12 cellular contexts compared by ENCODE assay signal in the genomic region with DNA sequence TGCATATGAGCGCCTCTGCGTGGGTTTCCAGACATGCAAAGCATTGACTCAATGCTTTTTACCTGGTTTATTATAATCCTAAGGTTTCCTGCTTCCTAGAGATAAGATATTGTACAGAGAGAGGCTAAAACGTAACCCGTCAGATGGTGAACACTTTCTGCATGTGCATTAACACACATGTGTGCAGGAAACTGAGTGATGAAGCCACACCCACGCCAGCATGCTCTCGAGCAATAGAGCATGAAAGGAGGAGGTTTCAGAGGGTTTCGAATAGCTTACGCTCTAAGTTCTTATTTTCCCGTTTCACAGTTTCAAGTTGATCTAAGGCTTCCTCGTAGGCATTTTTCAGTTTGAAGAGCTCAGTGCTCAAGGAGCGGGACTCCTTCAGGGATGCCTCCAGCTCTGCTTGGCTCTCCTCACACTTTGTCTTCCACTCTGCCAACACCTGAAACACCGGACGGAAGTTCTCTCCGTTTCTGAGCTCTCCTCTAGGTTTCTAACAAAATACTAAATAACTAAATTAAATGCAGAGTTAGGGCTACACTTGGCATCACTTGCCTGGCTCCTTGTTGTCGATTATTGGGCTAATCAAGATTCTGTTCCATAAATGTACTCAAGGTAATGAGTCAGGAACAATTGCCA. TPM values are rescaled to one million over a fixed set of nuclear protein-coding genes. Genes with fewer than 3 reads are reported as not detected.
DNase-seq lines count a peak whose midpoint lies in the region; ATAC-seq lines count a peak whose summit lies in the region.
"Had no signal": no experiment of that assay in that cellular context is flagged by ENCODE, and none has a peak within 500 bp of the region (broad histone marks: within the 10 kb centered on the region; RNA-seq: fewer than 3 reads in every experiment).

No MANE protein-coding gene starts in this region.

- peaks cover 5 to 8% of the 10 kb centered on the region in 2 donors for H3K36me3 Mint-ChIP-seq in activated T-cell treated with anti-CD3 and anti-CD28 coated beads, Interleukin-2, amount 50 U/mL, for 72 hours (ENCODE audit: insufficient read depth in 2 of 2)
- H3K36me3 Mint-ChIP-seq in stimulated activated memory B cell treated with anti-CD40 and anti-IgM and Interleukin-4, amounts not matched to agents 10 μg/mL and 1 μg/mL and 100 μg/mL, for 72 hours, result peaks cover 53% of the 10 kb centered on the region

- no peaks in the 10 kb centered on the region for H3K4me1 Mint-ChIP-seq in activated T-cell treated with anti-CD3 and anti-CD28 coated beads, Interleukin-2, amount 50 U/mL, for 72 hours (ENCODE audit: low read depth)
- peaks cover 30% of the 10 kb centered on the region for H3K4me1 Mint-ChIP-seq in stimulated activated memory B cell treated with anti-CD40 and anti-IgM and Interleukin-4, amounts not matched to agents 10 μg/mL and 1 μg/mL and 100 μg/mL, for 72 hours

- no peaks in the 10 kb centered on the region for H3K27me3 Mint-ChIP-seq in activated T-cell treated with anti-CD3 and anti-CD28 coated beads, Interleukin-2, amount 50 U/mL, for 72 hours (ENCODE audit: low read depth)
- H3K27me3 Mint-ChIP-seq in stimulated activated memory B cell treated with anti-CD40 and anti-IgM and Interleukin-4, amounts not matched to agents 10 μg/mL and 1 μg/mL and 100 μg/mL, for 72 hours, result no peaks in the 10 kb centered on the region

- no peaks in the 10 kb centered on the region for H3K9me3 Mint-ChIP-seq in activated T-cell treated with anti-CD3 and anti-CD28 coated beads, Interleukin-2, amount 50 U/mL, for 72 hours
- no peaks in the 10 kb centered on the region for H3K9me3 Mint-ChIP-seq in stimulated activated memory B cell treated with anti-CD40 and anti-IgM and Interleukin-4, amounts not matched to agents 10 μg/mL and 1 μg/mL and 100 μg/mL, for 72 hours

- DNase-seq in activated T-cell treated with anti-CD3 and anti-CD28 coated beads, Interleukin-2, amount 50 U/mL, for 72 hours, result no peak
- DNase-seq in activated T-cell treated with anti-CD3 and anti-CD28 coated beads, Interleukin-2, amount 50 U/mL, for 1 hour, result no peak
- DNase-seq in left lobe of liver (ENCODE audit: low spot score) (no peak), MV-4-11 (lab: John Stamatoyannopoulos, UW) (no peak)
- DNase-seq in stimulated activated CD4-positive, alpha-beta T cell treated with anti-CD3 and anti-CD28 coated beads, Interleukin-12 subunit alpha, Interleukin-12 subunit beta, amount 100 ng/mL, for 4 hours, result no peak
- DNase-seq: ACHN, left cardiac atrium, NCI-H446 treated with DMSO at 0.1 percent for 48 hours, ovary had no signal

- H3K27ac Mint-ChIP-seq in activated T-cell treated with anti-CD3 and anti-CD28 coated beads, Interleukin-2, amount 50 U/mL, for 72 hours, result peak overlapping the region; percentile 27
- peak overlapping the region; percentile 80 for H3K27ac Mint-ChIP-seq in stimulated activated memory B cell treated with anti-CD40 and anti-IgM and Interleukin-4, amounts not matched to agents 10 μg/mL and 1 μg/mL and 100 μg/mL, for 72 hours

- peak in 1 of 2 donors; percentile 48 for ATAC-seq in activated T-cell treated with anti-CD3 and anti-CD28 coated beads, Interleukin-2, amount 50 U/mL, for 72 hours (replicated peaks in 1 of 2)
- ATAC-seq in GM21723 (IDR thresholded peaks at IDR 0.05; ENCODE audit: unreplicated experiment) (peak; percentile 95), HG03196 (IDR thresholded peaks at IDR 0.05; ENCODE audit: unreplicated experiment) (peak; percentile 86), left lobe of liver (no peak)
- ATAC-seq in stimulated activated memory B cell treated with anti-CD40 and anti-IgM and Interleukin-4, amounts not matched to agents 10 μg/mL and 1 μg/mL and 100 μg/mL, for 72 hours, result peak; percentile 97
- ATAC-seq: left cardiac atrium had no signal

- no peak overlapping the region for H3K4me3 Mint-ChIP-seq in activated T-cell treated with anti-CD3 and anti-CD28 coated beads, Interleukin-2, amount 50 U/mL, for 72 hours
- peak overlapping the region; percentile 61 for H3K4me3 Mint-ChIP-seq in stimulated activated memory B cell treated with anti-CD40 and anti-IgM and Interleukin-4, amounts not matched to agents 10 μg/mL and 1 μg/mL and 100 μg/mL, for 72 hours

RNA-seq across cellular contexts. Expression of gene MYH3, which starts 23.2 kb away (rescaled TPM):
- total RNA-seq in activated T-cell treated with anti-CD3 and anti-CD28 coated beads, Interleukin-2, amount 50 U/mL, for 72 hours, result 1 to 10 TPM; 4.6 to 5.4 TPM
- total RNA-seq in left lobe of liver, result 4.2 TPM
